In the genomic region with DNA sequence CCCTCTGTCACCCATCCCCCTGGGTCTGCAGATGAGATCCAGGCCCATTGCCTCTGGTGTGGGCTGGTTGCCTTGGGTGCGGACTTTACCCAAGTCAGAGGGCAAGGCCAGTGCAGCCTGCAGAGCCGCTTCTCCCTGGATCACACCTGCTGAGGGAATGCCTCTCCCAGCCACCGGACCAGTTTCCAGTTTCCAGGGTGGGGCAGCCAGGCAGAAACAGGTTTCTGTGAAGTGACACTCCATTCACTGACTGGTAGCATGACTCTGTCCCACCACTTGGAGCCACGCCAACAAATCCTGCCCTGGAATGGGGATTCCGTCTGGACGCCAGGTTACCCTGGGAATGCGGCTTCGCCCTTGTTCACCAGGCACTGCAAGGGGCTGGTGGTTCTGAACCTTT, we compare ENCODE assay signal across 19 cellular contexts. TPM values are rescaled to one million over a fixed set of nuclear protein-coding genes. Genes with fewer than 3 reads are reported as not detected.
DNase-seq lines count a peak whose midpoint lies in the region; ATAC-seq and TF ChIP-seq lines count a peak whose summit lies in the region.
"Had no signal": no experiment of that assay in that cellular context is flagged by ENCODE, and none has a peak within 500 bp of the region (broad histone marks: within the 10 kb centered on the region; RNA-seq: fewer than 3 reads in every experiment).

No MANE protein-coding gene starts in this region.

- no peaks in the 10 kb centered on the region for H3K9me3 ChIP-seq in colonic mucosa
- H3K9me3 ChIP-seq in liver (ENCODE audit: control insufficient read depth in 4 of 4, low read length in 3 of 4): no peaks in the 10 kb centered on the region
- H3K9me3 ChIP-seq in upper lobe of right lung: no peaks in the 10 kb centered on the region
- H3K9me3 ChIP-seq: lower lobe of right lung had no signal

- no peak overlapping the region for H3K4me3 ChIP-seq in colonic mucosa
- H3K4me3 ChIP-seq in liver (ENCODE audit: low read depth in 1 of 3, low read length in 3 of 3): no peak overlapping the region
- no peak overlapping the region for H3K4me3 ChIP-seq in upper lobe of right lung
- H3K4me3 ChIP-seq: lower lobe of right lung had no signal

- DNase-seq in SIG-M5 treated with dmso at 0.1 percent for 504 hours (lab: John Stamatoyannopoulos, UW; ENCODE audit: unreplicated experiment) (peak; percentile 39), SIG-M5 (lab: John Stamatoyannopoulos, UW) (no peak), colonic mucosa (peak; percentile 96), upper lobe of right lung (no peak), GM20000 (ENCODE audit: low spot score) (no peak)
- DNase-seq: activated CD4-positive, alpha-beta T cell treated with anti-CD3 and anti-CD28 coated beads for 36 hours; C1 segment of cervical spinal cord; endodermal cell; HFFc6; lower lobe of right lung; MM.1S; NCI-H226; right cardiac atrium had no signal

- H3K27me3 ChIP-seq in colonic mucosa: no peaks in the 10 kb centered on the region
- no peaks in the 10 kb centered on the region for H3K27me3 ChIP-seq in liver (ENCODE audit: control insufficient read depth in 4 of 4, insufficient read depth in 4 of 4, low read length in 3 of 4)
- H3K27me3 ChIP-seq in upper lobe of right lung: no peaks in the 10 kb centered on the region

- ATAC-seq in upper lobe of right lung (peak; percentile 78), GM18520 (IDR thresholded peaks at IDR 0.05; ENCODE audit: unreplicated experiment) (no peak), HG02623 (IDR thresholded peaks at IDR 0.05; ENCODE audit: unreplicated experiment) (no peak)
- ATAC-seq: activated CD4-positive, alpha-beta T cell treated with anti-CD3 and anti-CD28 coated beads for 36 hours; activated T-helper 17 cell treated with anti-CD3 and anti-CD28 coated beads, Interleukin-2, amount 50 U/mL, for 72 hours had no signal

- intact Hi-C loops in colonic mucosa (cut with DNase I): no loop called here
- intact Hi-C loops in upper lobe of right lung (cut with DNase I): no loop called here

- no peak for TF ChIP-seq RAD21 in liver (IDR thresholded peaks at IDR 0.05)

- H3K36me3 ChIP-seq in colonic mucosa: no peaks in the 10 kb centered on the region
- no peaks in the 10 kb centered on the region for H3K36me3 ChIP-seq in liver (ENCODE audit: control insufficient read depth in 4 of 4, insufficient read depth in 3 of 4, low read depth in 1 of 4, low read length in 3 of 4)
- no peaks in the 10 kb centered on the region for H3K36me3 ChIP-seq in upper lobe of right lung
- H3K36me3 ChIP-seq: lower lobe of right lung had no signal

- H3K27ac ChIP-seq in colonic mucosa (peak overlapping the region; percentile 87), liver (ENCODE audit: low read depth in 1 of 2, low read length in 2 of 2) (no peak overlapping the region), upper lobe of right lung (no peak overlapping the region)
- H3K27ac ChIP-seq: HL-60, lower lobe of right lung had no signal

- peak overlapping the region; percentile 44 to 81 for H3K9ac ChIP-seq in colonic mucosa (ENCODE audit: low read depth in 2 of 2, low read length in 2 of 2)
- no peak overlapping the region for H3K9ac ChIP-seq in liver (ENCODE audit: low read depth in 1 of 2, low read length in 2 of 2)

- TF ChIP-seq CTCF in colonic mucosa (IDR thresholded peaks at IDR 0.05) (no peak), liver (IDR thresholded peaks at IDR 0.05; ENCODE audit: low read depth, low read length, missing input control) (no peak), upper lobe of right lung (IDR thresholded peaks at IDR 0.05) (no peak), GM20000 (IDR thresholded peaks at IDR 0.05; ENCODE audit: extremely low read depth, missing control alignments) (no peak)

- 66% methylated on average over 8 of the region's 8 CpGs for WGBS in liver

- H3K4me1 ChIP-seq in colonic mucosa: no peaks in the 10 kb centered on the region
- H3K4me1 ChIP-seq in liver (ENCODE audit: control insufficient read depth in 4 of 4, insufficient read depth in 4 of 4, low read length in 3 of 4): no peaks in the 10 kb centered on the region
- H3K4me1 ChIP-seq in upper lobe of right lung: no peaks in the 10 kb centered on the region
- H3K4me1 ChIP-seq: lower lobe of right lung had no signal

TF ChIP-seq in liver, 16 proteins besides CTCF, POLR2A, EP300 and RAD21:
- TF ChIP-seq HNF4A (conservative IDR thresholded peaks at IDR 0.05) (no peak), SP1 (IDR thresholded peaks at IDR 0.05) (peak; percentile 12)

RNA-seq across cellular contexts. Expression of a gene that starts 30.0 kb away (rescaled TPM):
- total RNA-seq in colonic mucosa: 10 to 100 TPM; 36.3 to 71.1 TPM
- total RNA-seq in liver: 1 to 10 TPM in 1 of 2 donors, under 1 TPM in 1; 0.19 to 1.1 TPM
- under 1 TPM; 0.22 to 0.85 TPM for polyA plus RNA-seq in liver
- 37.9 TPM for total RNA-seq in upper lobe of right lung
- total RNA-seq: activated T-helper 17 cell treated with anti-CD3 and anti-CD28 coated beads, Interleukin-2, amount 50 U/mL, for 72 hours had no signal
- polyA plus RNA-seq: IgD-negative memory B cell had no signal

Comparison
In these comparisons a context has a peak if more than half of its experiments do, and no peak if none do; other contexts are left out.
1. DNase-seq: peak in SIG-M5 treated with dmso at 0.1 percent for 504 hours (single experiment) and colonic mucosa (single experiment); none in SIG-M5 (single experiment), upper lobe of right lung (single experiment) and GM20000 (single experiment).
2. H3K9ac ChIP-seq: peak in colonic mucosa (2 of 2); none in liver (0 of 2).
3. RNA of a gene that starts 30.0 kb away (total RNA-seq): 36.3 to 71.1 TPM in colonic mucosa and 37.9 TPM in upper lobe of right lung (single experiment); 0.19 to 1.1 TPM in liver; every median in the first group is over 10 times any median in the second.